Comparison of ENCODE assay signal across 1 cellular context in genomic region chr5:68673451-68674180, GRCh38.
TF ChIP-seq lines count a peak whose summit lies in the region.

No MANE protein-coding gene starts in this region.

TF ChIP-seq in GM23338, 12 proteins besides CTCF, POLR2A, EP300 and RAD21:
- TF ChIP-seq POLR2AphosphoS5 (IDR thresholded peaks at IDR 0.05; ENCODE audit: low read depth): no peak
- TF ChIP-seq STAT1 (IDR thresholded peaks at IDR 0.05; ENCODE audit: unreplicated experiment): no peak
- no peak for TF ChIP-seq ZNF331 (CRISPR knock-in tag; IDR thresholded peaks at IDR 0.05; ENCODE audit: low read depth)
- no peak for TF ChIP-seq ETS1 (IDR thresholded peaks at IDR 0.05)
- TF ChIP-seq JUNB (IDR thresholded peaks at IDR 0.05; ENCODE audit: unreplicated experiment): no peak
- TF ChIP-seq REST (IDR thresholded peaks at IDR 0.05; ENCODE audit: unreplicated experiment): no peak
- no peak for TF ChIP-seq CREB1 (CRISPR knock-in tag; IDR thresholded peaks at IDR 0.05; ENCODE audit: low read depth)
- TF ChIP-seq NANOG (IDR thresholded peaks at IDR 0.05; ENCODE audit: borderline replicate concordance): no peak
- TF ChIP-seq EZH2 (IDR thresholded peaks at IDR 0.05; ENCODE audit: low read depth, unreplicated experiment): no peak
- no peak for TF ChIP-seq ZNF462 (CRISPR knock-in tag; IDR thresholded peaks at IDR 0.05)
- TF ChIP-seq ZNF114 (CRISPR knock-in tag; IDR thresholded peaks at IDR 0.05): no peak
- TF ChIP-seq EZH2phosphoT487 (IDR thresholded peaks at IDR 0.05; ENCODE audit: unreplicated experiment): no peak
